ENCODE assay signal across 31 cellular contexts in the genomic region with DNA sequence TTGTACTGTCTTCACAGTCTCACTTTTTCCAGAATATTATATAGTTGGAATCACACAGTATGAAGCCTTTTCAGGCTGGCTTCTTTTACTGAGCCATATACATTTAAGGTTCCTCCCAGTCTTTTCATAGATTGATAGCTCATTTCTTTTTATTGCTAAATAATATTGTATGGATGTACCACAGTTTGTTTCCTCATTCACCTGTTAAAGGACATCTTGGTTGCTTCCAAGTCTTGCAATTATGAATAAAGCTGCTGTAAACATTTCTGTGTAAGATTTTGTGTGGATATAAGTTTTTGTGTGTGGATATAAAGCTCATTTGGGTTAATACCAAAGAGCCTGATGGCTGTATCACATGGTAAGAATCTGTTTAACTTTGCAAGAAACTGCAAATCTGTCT. TPM values are rescaled to one million over a fixed set of nuclear protein-coding genes. Genes with fewer than 3 reads are reported as not detected.
"Had no signal": no experiment of that assay in that cellular context is flagged by ENCODE, and none has a peak within 500 bp of the region (broad histone marks: within the 10 kb centered on the region; RNA-seq: fewer than 3 reads in every experiment).

No MANE protein-coding gene starts in this region.

- H3K36me3 Mint-ChIP-seq: stimulated activated effector memory CD8-positive, alpha-beta T cell treated with anti-CD3 and anti-CD28 coated beads, Interleukin-12 subunit alpha, Interleukin-12 subunit beta, amount 100 ng/mL, for 72 hours; stimulated activated memory B cell treated with anti-CD40 and anti-IgM and Interleukin-4, amounts not matched to agents 10 μg/mL and 1 μg/mL and 100 μg/mL, for 72 hours; stimulated activated naive B cell treated with anti-CD40 and anti-IgM and Interleukin-4, amounts not matched to agents 10 μg/mL and 1 μg/mL and 100 μg/mL, for 72 hours; type B pancreatic cell had no signal

- H3K27ac ChIP-seq: stomach, suprapubic skin, testis, thoracic aorta, thyroid gland, tibial artery, tibial nerve, transverse colon, upper lobe of left lung, upper lobe of right lung, uterus, vagina had no signal

- ATAC-seq: stimulated activated effector memory CD8-positive, alpha-beta T cell treated with anti-CD3 and anti-CD28 coated beads, Interleukin-12 subunit alpha, Interleukin-12 subunit beta, amount 100 ng/mL, for 72 hours; stimulated activated memory B cell treated with anti-CD40 and anti-IgM and Interleukin-4, amounts not matched to agents 10 μg/mL and 1 μg/mL and 100 μg/mL, for 72 hours; stimulated activated naive B cell treated with anti-CD40 and anti-IgM and Interleukin-4, amounts not matched to agents 10 μg/mL and 1 μg/mL and 100 μg/mL, for 72 hours; stimulated activated naive CD8-positive, alpha-beta T cell treated with anti-CD3 and anti-CD28 coated beads, Interleukin-15, amount 100 ng/mL, for 72 hours; stimulated activated naive CD8-positive, alpha-beta T cell treated with anti-CD3 and anti-CD28 coated beads, Interleukin-15, Interleukin-2, amounts not matched to agents 100 U/mL and 50 U/mL, for 24 hours; upper lobe of right lung had no signal

- H3K27ac Mint-ChIP-seq: stimulated activated effector memory CD8-positive, alpha-beta T cell treated with anti-CD3 and anti-CD28 coated beads, Interleukin-12 subunit alpha, Interleukin-12 subunit beta, amount 100 ng/mL, for 72 hours; stimulated activated memory B cell treated with anti-CD40 and anti-IgM and Interleukin-4, amounts not matched to agents 10 μg/mL and 1 μg/mL and 100 μg/mL, for 72 hours; stimulated activated naive B cell treated with anti-CD40 and anti-IgM and Interleukin-4, amounts not matched to agents 10 μg/mL and 1 μg/mL and 100 μg/mL, for 72 hours; stimulated activated naive CD8-positive, alpha-beta T cell treated with anti-CD3 and anti-CD28 coated beads, Interleukin-15, amount 100 ng/mL, for 72 hours; stimulated activated naive CD8-positive, alpha-beta T cell treated with anti-CD3 and anti-CD28 coated beads, Interleukin-15, Interleukin-2, amounts not matched to agents 100 ng/mL and 50 ng/mL, for 24 hours; type B pancreatic cell had no signal

- DNase-seq: stimulated activated CD4-positive, alpha-beta T cell treated with anti-CD3 and anti-CD28 coated beads, Interleukin-4, amount 100 ng/mL, for 1 hour; stimulated activated CD4-positive, alpha-beta T cell treated with anti-CD3 and anti-CD28 coated beads, Interleukin-4, amount 100 ng/mL, for 24 hours; stimulated activated CD4-positive, alpha-beta T cell treated with anti-CD3 and anti-CD28 coated beads, Interleukin-4, amount 100 ng/mL, for 4 hours; stimulated activated CD8-positive, alpha-beta memory T cell treated with anti-CD3 and anti-CD28 coated beads, Interleukin-4, amount 100 ng/mL, for 48 hours; stimulated activated naive B cell treated with anti-CD40 and anti-IgM and Interleukin-4, amounts not matched to agents 10 μg/mL and 1 μg/mL and 100 μg/mL, for 72 hours; stimulated activated naive CD4-positive, alpha-beta T cell; stimulated activated naive CD4-positive, alpha-beta T cell treated with Interleukin-2 at 50 U/mL for 16 hours; stimulated activated naive CD8-positive, alpha-beta T cell treated with anti-CD3 and anti-CD28 coated beads, Interleukin-15, amount 100 ng/mL, for 72 hours; stimulated activated naive CD8-positive, alpha-beta T cell treated with anti-CD3 and anti-CD28 coated beads, Interleukin-15, Interleukin-2, amounts not matched to agents 100 U/mL and 50 U/mL, for 24 hours; stomach; substantia nigra; testis; thyroid gland; tibial artery; transverse colon; trophoblast cell; upper lobe of left lung; upper lobe of right lung; uterus had no signal

- H3K9me3 Mint-ChIP-seq: stimulated activated effector memory CD8-positive, alpha-beta T cell treated with anti-CD3 and anti-CD28 coated beads, Interleukin-12 subunit alpha, Interleukin-12 subunit beta, amount 100 ng/mL, for 72 hours; stimulated activated naive B cell treated with anti-CD40 and anti-IgM and Interleukin-4, amounts not matched to agents 10 μg/mL and 1 μg/mL and 100 μg/mL, for 72 hours; stimulated activated naive CD8-positive, alpha-beta T cell treated with anti-CD3 and anti-CD28 coated beads, Interleukin-15, amount 100 ng/mL, for 72 hours; stimulated activated naive CD8-positive, alpha-beta T cell treated with anti-CD3 and anti-CD28 coated beads, Interleukin-15, Interleukin-2, amounts not matched to agents 100 ng/mL and 50 ng/mL, for 24 hours; type B pancreatic cell had no signal

- H3K4me1 ChIP-seq: suprapubic skin, testis, tibial nerve, upper lobe of right lung, uterus had no signal

- H3K4me3 ChIP-seq: stomach, suprapubic skin, testis, thoracic aorta, thyroid gland, tibial artery, tibial nerve, transverse colon, upper lobe of left lung, upper lobe of right lung, uterus, vagina had no signal

- H3K4me3 Mint-ChIP-seq: stimulated activated effector memory CD8-positive, alpha-beta T cell treated with anti-CD3 and anti-CD28 coated beads, Interleukin-12 subunit alpha, Interleukin-12 subunit beta, amount 100 ng/mL, for 72 hours; stimulated activated memory B cell treated with anti-CD40 and anti-IgM and Interleukin-4, amounts not matched to agents 10 μg/mL and 1 μg/mL and 100 μg/mL, for 72 hours; stimulated activated naive B cell treated with anti-CD40 and anti-IgM and Interleukin-4, amounts not matched to agents 10 μg/mL and 1 μg/mL and 100 μg/mL, for 72 hours; stimulated activated naive CD8-positive, alpha-beta T cell treated with anti-CD3 and anti-CD28 coated beads, Interleukin-15, amount 100 ng/mL, for 72 hours; stimulated activated naive CD8-positive, alpha-beta T cell treated with anti-CD3 and anti-CD28 coated beads, Interleukin-15, Interleukin-2, amounts not matched to agents 100 ng/mL and 50 ng/mL, for 24 hours; type B pancreatic cell had no signal

- H3K27me3 ChIP-seq: testis, thyroid gland, tibial nerve, upper lobe of left lung, upper lobe of right lung, uterus, vagina had no signal

- H3K9me3 ChIP-seq: stomach, suprapubic skin, testis, thoracic aorta, thyroid gland, tibial artery, transverse colon, upper lobe of left lung, upper lobe of right lung, uterus, vagina had no signal

- H3K36me3 ChIP-seq: stomach, suprapubic skin, thoracic aorta, thyroid gland, tibial artery, tibial nerve, transverse colon, upper lobe of left lung, upper lobe of right lung, uterus, vagina had no signal

RNA-seq across cellular contexts. Expression of a gene that starts 24.5 kb away (rescaled TPM):
- total RNA-seq: stomach, subcutaneous adipose tissue, suprapubic skin, temporal lobe, thoracic aorta, thyroid gland, tibial nerve, transverse colon, ureter, urinary bladder had no signal

RNA-seq across cellular contexts. Expression of a gene that starts 56.3 kb away (rescaled TPM):
- total RNA-seq: stomach, suprapubic skin, temporal lobe, testis, thoracic aorta, thyroid gland, transverse colon, upper lobe of right lung, ureter, urinary bladder had no signal
